ENCODE assay signal across 18 cellular contexts in the genomic region with DNA sequence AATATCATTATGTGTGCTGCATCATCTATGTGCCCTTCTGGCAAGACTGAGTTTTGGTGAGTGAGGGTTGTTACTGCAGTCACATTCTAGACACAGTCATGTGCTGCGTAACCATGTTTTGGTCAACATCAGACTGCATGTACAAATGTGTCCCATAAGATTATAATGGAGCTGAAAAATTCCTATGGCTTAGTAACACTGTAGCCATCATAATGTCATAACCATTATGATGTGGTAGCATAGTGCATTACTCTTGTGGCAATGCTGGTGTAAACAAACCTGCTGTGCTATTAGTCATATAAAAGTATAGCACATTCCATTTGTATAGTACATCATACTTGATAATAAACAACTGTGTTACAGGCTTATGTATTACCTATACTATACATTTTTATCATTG.
DNase-seq lines count a peak whose midpoint lies in the region; ATAC-seq and TF ChIP-seq lines count a peak whose summit lies in the region.
"Had no signal": no experiment of that assay in that cellular context is flagged by ENCODE, and none has a peak within 500 bp of the region (broad histone marks: within the 10 kb centered on the region; RNA-seq: fewer than 3 reads in every experiment).

No MANE protein-coding gene starts in this region.

- peak; percentile 12 for TF ChIP-seq EP300 in neural cell (conservative IDR thresholded peaks at IDR 0.05; ENCODE audit: poor library complexity, severe bottlenecking)

- ATAC-seq in GM18858 (IDR thresholded peaks at IDR 0.05; ENCODE audit: unreplicated experiment): no peak

- POLR2A ChIA-PET in activated CD4-positive, alpha-beta T cell treated with anti-CD3 and anti-CD28 coated beads, Interleukin-2, amount 10 ng/mL, durations not matched to agents 7 days and 5 days (lab: Charles Lee): no interaction called here

- no peaks in the 10 kb centered on the region for H3K27me3 Mint-ChIP-seq in activated CD4-positive, alpha-beta T cell treated with anti-CD3 and anti-CD28 coated beads, Interleukin-2, amount 10 ng/mL, durations not matched to agents 7 days and 5 days
- H3K27me3 Mint-ChIP-seq: activated naive CD4-positive, alpha-beta T cell treated with anti-CD3 and anti-CD28 coated beads, Interleukin-2, amount 10 ng/mL, durations not matched to agents 7 days and 5 days; activated T-cell treated with anti-CD3 and anti-CD28 coated beads, Interleukin-2, amount 50 U/mL, for 24 hours; stimulated activated naive CD8-positive, alpha-beta T cell treated with anti-CD3 and anti-CD28 coated beads, Interleukin-15, Interleukin-2, amounts not matched to agents 100 ng/mL and 50 ng/mL, for 24 hours had no signal

- DNase-seq in EH (ENCODE audit: low read depth) (peak; percentile 46), NCI-H460 (ENCODE audit: extremely low read depth, low read depth) (peak; percentile 6), cardiac fibroblast (ENCODE audit: low read depth in 2 of 2) (peak; percentile 15 to 83), HT-29 (ENCODE audit: low spot score) (no peak), NCI-H1417 treated with DMSO at 0.1 percent for 48 hours (lab: John Stamatoyannopoulos, UW) (no peak)
- DNase-seq in activated CD4-positive, alpha-beta T cell treated with anti-CD3 and anti-CD28 coated beads, Interleukin-2, amount 10 ng/mL, durations not matched to agents 7 days and 5 days: no peak
- DNase-seq: activated CD4-positive, alpha-beta T cell treated with anti-CD3 and anti-CD28 coated beads, Interleukin-2, amount 50 U/mL, for 48 hours; activated naive CD4-positive, alpha-beta T cell treated with anti-CD3 and anti-CD28 coated beads, Interleukin-2, amount 10 ng/mL, durations not matched to agents 7 days and 5 days; activated T-cell treated with anti-CD3 and anti-CD28 coated beads, Interleukin-2, amount 50 U/mL, for 24 hours; esophagus squamous epithelium; hippocampal formation; MV-4-11; NCI-H2081 treated with DMSO at 0.1 percent for 48 hours; NCI-H69; SK-N-SH had no signal

- no peaks in the 10 kb centered on the region for H3F3A ChIP-seq in neural cell (ENCODE audit: insufficient read depth, low read length, poor library complexity, severe bottlenecking)

- no peak for TF ChIP-seq RAD21 in neural cell (conservative IDR thresholded peaks at IDR 0.05)

- H3K9me3 ChIP-seq in neural cell (ENCODE audit: low read length): no peaks in the 10 kb centered on the region
- H3K9me3 ChIP-seq: esophagus squamous epithelium, SK-N-SH had no signal

- TF ChIP-seq CTCF in cardiac fibroblast (IDR thresholded peaks at IDR 0.05; ENCODE audit: low read depth, low read length) (no peak), neural cell (IDR thresholded peaks at IDR 0.05; ENCODE audit: poor library complexity, severe bottlenecking) (no peak)

- H3K27ac Mint-ChIP-seq in activated CD4-positive, alpha-beta T cell treated with anti-CD3 and anti-CD28 coated beads, Interleukin-2, amount 10 ng/mL, durations not matched to agents 7 days and 5 days: no peak overlapping the region
- H3K27ac Mint-ChIP-seq: activated naive CD4-positive, alpha-beta T cell treated with anti-CD3 and anti-CD28 coated beads, Interleukin-2, amount 10 ng/mL, durations not matched to agents 7 days and 5 days; activated T-cell treated with anti-CD3 and anti-CD28 coated beads, Interleukin-2, amount 50 U/mL, for 24 hours; stimulated activated naive CD8-positive, alpha-beta T cell treated with anti-CD3 and anti-CD28 coated beads, Interleukin-15, Interleukin-2, amounts not matched to agents 100 ng/mL and 50 ng/mL, for 24 hours had no signal

- H4K20me1 ChIP-seq in neural cell (ENCODE audit: insufficient read depth): no peaks in the 10 kb centered on the region

- no peak overlapping the region for H3K9ac ChIP-seq in neural cell (ENCODE audit: low read length)
- H3K9ac ChIP-seq: SK-N-SH had no signal

- no peak overlapping the region for H3K4me3 ChIP-seq in cardiac fibroblast (replicated peaks in 1 of 2; ENCODE audit: low read depth in 2 of 2, low read length in 2 of 2)
- no peak overlapping the region for H3K4me3 ChIP-seq in neural cell (ENCODE audit: low read length)
- H3K4me3 ChIP-seq: esophagus squamous epithelium had no signal

- H3K36me3 Mint-ChIP-seq in activated CD4-positive, alpha-beta T cell treated with anti-CD3 and anti-CD28 coated beads, Interleukin-2, amount 10 ng/mL, durations not matched to agents 7 days and 5 days (ENCODE audit: low read depth): peaks cover 9% of the 10 kb centered on the region

- H3K4me2 ChIP-seq in neural cell (ENCODE audit: low read length): no peak overlapping the region
- H3K4me2 ChIP-seq: SK-N-SH had no signal

- no peak overlapping the region for H2AFZ ChIP-seq in neural cell (ENCODE audit: low read depth, low read length)

- CTCF ChIA-PET in activated CD4-positive, alpha-beta T cell treated with anti-CD3 and anti-CD28 coated beads, Interleukin-2, amount 10 ng/mL, durations not matched to agents 7 days and 5 days (lab: Charles Lee): interaction anchor here (1.0 kb wide), 1 partner anchor 40 kb away, joined by 3 read pairs; no protein-coding TSS in a partner anchor

- no peak overlapping the region for H3K4me3 Mint-ChIP-seq in activated CD4-positive, alpha-beta T cell treated with anti-CD3 and anti-CD28 coated beads, Interleukin-2, amount 10 ng/mL, durations not matched to agents 7 days and 5 days
- H3K4me3 Mint-ChIP-seq: activated naive CD4-positive, alpha-beta T cell treated with anti-CD3 and anti-CD28 coated beads, Interleukin-2, amount 10 ng/mL, durations not matched to agents 7 days and 5 days; activated T-cell treated with anti-CD3 and anti-CD28 coated beads, Interleukin-2, amount 50 U/mL, for 24 hours; stimulated activated naive CD8-positive, alpha-beta T cell treated with anti-CD3 and anti-CD28 coated beads, Interleukin-15, Interleukin-2, amounts not matched to agents 100 ng/mL and 50 ng/mL, for 24 hours had no signal

- no peaks in the 10 kb centered on the region for H3K27me3 ChIP-seq in neural cell (ENCODE audit: insufficient read depth, low read depth, low read length)
- H3K27me3 ChIP-seq: esophagus squamous epithelium had no signal

- no peaks in the 10 kb centered on the region for H3K36me3 ChIP-seq in neural cell (ENCODE audit: insufficient read depth, low read length)
- H3K36me3 ChIP-seq: esophagus squamous epithelium had no signal

- H3K4me1 Mint-ChIP-seq in activated CD4-positive, alpha-beta T cell treated with anti-CD3 and anti-CD28 coated beads, Interleukin-2, amount 10 ng/mL, durations not matched to agents 7 days and 5 days: no peaks in the 10 kb centered on the region
- H3K4me1 Mint-ChIP-seq: activated naive CD4-positive, alpha-beta T cell treated with anti-CD3 and anti-CD28 coated beads, Interleukin-2, amount 10 ng/mL, durations not matched to agents 7 days and 5 days had no signal

- H3K79me2 ChIP-seq in neural cell (replicated peaks; ENCODE audit: insufficient read depth, low read length): no peaks in the 10 kb centered on the region

- H3K27ac ChIP-seq in neural cell (ENCODE audit: low read length): no peak overlapping the region
- H3K27ac ChIP-seq: esophagus squamous epithelium had no signal

- H3K9me2 ChIP-seq in neural cell (ENCODE audit: insufficient read depth, low read length): no peaks in the 10 kb centered on the region
- H3K9me2 ChIP-seq: SK-N-SH had no signal

- no peaks in the 10 kb centered on the region for H3K9me3 Mint-ChIP-seq in activated CD4-positive, alpha-beta T cell treated with anti-CD3 and anti-CD28 coated beads, Interleukin-2, amount 10 ng/mL, durations not matched to agents 7 days and 5 days
- H3K9me3 Mint-ChIP-seq: activated naive CD4-positive, alpha-beta T cell treated with anti-CD3 and anti-CD28 coated beads, Interleukin-2, amount 10 ng/mL, durations not matched to agents 7 days and 5 days; activated T-cell treated with anti-CD3 and anti-CD28 coated beads, Interleukin-2, amount 50 U/mL, for 24 hours; stimulated activated naive CD8-positive, alpha-beta T cell treated with anti-CD3 and anti-CD28 coated beads, Interleukin-15, Interleukin-2, amounts not matched to agents 100 ng/mL and 50 ng/mL, for 24 hours had no signal

TF ChIP-seq in neural cell, 6 proteins besides CTCF, POLR2A, EP300 and RAD21:
- TF ChIP-seq, protein P1, sequence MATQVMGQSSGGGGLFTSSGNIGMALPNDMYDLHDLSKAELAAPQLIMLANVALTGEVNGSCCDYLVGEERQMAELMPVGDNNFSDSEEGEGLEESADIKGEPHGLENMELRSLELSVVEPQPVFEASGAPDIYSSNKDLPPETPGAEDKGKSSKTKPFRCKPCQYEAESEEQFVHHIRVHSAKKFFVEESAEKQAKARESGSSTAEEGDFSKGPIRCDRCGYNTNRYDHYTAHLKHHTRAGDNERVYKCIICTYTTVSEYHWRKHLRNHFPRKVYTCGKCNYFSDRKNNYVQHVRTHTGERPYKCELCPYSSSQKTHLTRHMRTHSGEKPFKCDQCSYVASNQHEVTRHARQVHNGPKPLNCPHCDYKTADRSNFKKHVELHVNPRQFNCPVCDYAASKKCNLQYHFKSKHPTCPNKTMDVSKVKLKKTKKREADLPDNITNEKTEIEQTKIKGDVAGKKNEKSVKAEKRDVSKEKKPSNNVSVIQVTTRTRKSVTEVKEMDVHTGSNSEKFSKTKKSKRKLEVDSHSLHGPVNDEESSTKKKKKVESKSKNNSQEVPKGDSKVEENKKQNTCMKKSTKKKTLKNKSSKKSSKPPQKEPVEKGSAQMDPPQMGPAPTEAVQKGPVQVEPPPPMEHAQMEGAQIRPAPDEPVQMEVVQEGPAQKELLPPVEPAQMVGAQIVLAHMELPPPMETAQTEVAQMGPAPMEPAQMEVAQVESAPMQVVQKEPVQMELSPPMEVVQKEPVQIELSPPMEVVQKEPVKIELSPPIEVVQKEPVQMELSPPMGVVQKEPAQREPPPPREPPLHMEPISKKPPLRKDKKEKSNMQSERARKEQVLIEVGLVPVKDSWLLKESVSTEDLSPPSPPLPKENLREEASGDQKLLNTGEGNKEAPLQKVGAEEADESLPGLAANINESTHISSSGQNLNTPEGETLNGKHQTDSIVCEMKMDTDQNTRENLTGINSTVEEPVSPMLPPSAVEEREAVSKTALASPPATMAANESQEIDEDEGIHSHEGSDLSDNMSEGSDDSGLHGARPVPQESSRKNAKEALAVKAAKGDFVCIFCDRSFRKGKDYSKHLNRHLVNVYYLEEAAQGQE (IDR thresholded peaks at IDR 0.05; ENCODE audit: borderline replicate concordance): no peak
- TF ChIP-seq EZH2 (IDR thresholded peaks at IDR 0.05; ENCODE audit: borderline replicate concordance, insufficient read depth, low read length, poor library complexity, severe bottlenecking): no peak
- peak; percentile 22 for TF ChIP-seq POLR2AphosphoS5 (IDR thresholded peaks at IDR 0.05)
- no peak for TF ChIP-seq SMC3 (conservative IDR thresholded peaks at IDR 0.05; ENCODE audit: poor library complexity)
- TF ChIP-seq TAF1 (IDR thresholded peaks at IDR 0.05; ENCODE audit: low read depth): no peak
- no peak for TF ChIP-seq MXI1 (conservative IDR thresholded peaks at IDR 0.05; ENCODE audit: poor library complexity, severe bottlenecking)

Comparison
In these comparisons a context has a peak if more than half of its experiments do, and no peak if none do; other contexts are left out.
1. DNase-seq: peak in EH (single experiment), NCI-H460 (single experiment) and cardiac fibroblast (2 of 2); none in HT-29 (single experiment), activated CD4-positive, alpha-beta T cell treated with anti-CD3 and anti-CD28 coated beads, Interleukin-2, amount 10 ng/mL, durations not matched to agents 7 days and 5 days (single experiment) and NCI-H1417 treated with DMSO at 0.1 percent for 48 hours (single experiment).